Comparison of ENCODE assay signal across 20 cellular contexts in genomic region chr4:80081566-80081965, GRCh38.
"Had no signal": no experiment of that assay in that cellular context is flagged by ENCODE, and none has a peak within 500 bp of the region (broad histone marks: within the 10 kb centered on the region; RNA-seq: fewer than 3 reads in every experiment).

No MANE protein-coding gene starts in this region.

- H3K4me1 Mint-ChIP-seq: nephron, WTC11 had no signal

- ATAC-seq: effector memory CD8-positive, alpha-beta T cell; WTC11 had no signal

- DNase-seq: activated gamma-delta T cell; activated naive CD4-positive, alpha-beta T cell treated with anti-CD3 and anti-CD28 coated beads, Interleukin-2, amount 50 U/mL, for 16 hours; brain microvascular endothelial cell; dorsolateral prefrontal cortex; effector memory CD8-positive, alpha-beta T cell; left ventricle myocardium inferior; midbrain; ovary; stimulated activated CD4-positive, alpha-beta T cell treated with anti-CD3 and anti-CD28 coated beads, Interleukin-4, amount 100 ng/mL, for 1 hour; stomach; T-helper 1 cell had no signal

- H3K36me3 Mint-ChIP-seq: WTC11 had no signal

- H3K36me3 ChIP-seq: ascending aorta, brain microvascular endothelial cell, left ventricle myocardium inferior, neutrophil, ovary, prostate gland, stomach, suprapubic skin, tibial nerve had no signal

- H3K9me3 ChIP-seq: ascending aorta, left ventricle myocardium inferior, neutrophil, ovary, prostate gland, stomach, suprapubic skin, tibial nerve had no signal

- H3K27ac ChIP-seq: ascending aorta, brain microvascular endothelial cell, dorsolateral prefrontal cortex, left ventricle myocardium inferior, ovary, prostate gland, stomach, suprapubic skin, tibial nerve had no signal

- H3K9me3 Mint-ChIP-seq: central memory CD8-positive, alpha-beta T cell; effector memory CD8-positive, alpha-beta T cell had no signal

- H3K27me3 ChIP-seq: ascending aorta, brain microvascular endothelial cell, neutrophil, ovary, stomach, suprapubic skin, tibial nerve had no signal

- H3K4me3 Mint-ChIP-seq: activated T-helper 1 cell treated with anti-CD3 and anti-CD28 coated beads, Interleukin-12 subunit alpha, Interleukin-12 subunit beta, Interleukin-2, Interleukin-4 antibody, amounts not matched to agents 30 ng/mL and 10 ng/mL and 1 ng/mL, durations not matched to agents 14 hours and 24 hours and 36 hours; central memory CD8-positive, alpha-beta T cell; effector memory CD8-positive, alpha-beta T cell; nephron; WTC11 had no signal

- H3K27ac Mint-ChIP-seq: activated T-helper 1 cell treated with anti-CD3 and anti-CD28 coated beads, Interleukin-12 subunit alpha, Interleukin-12 subunit beta, Interleukin-2, Interleukin-4 antibody, amounts not matched to agents 30 ng/mL and 10 ng/mL and 1 ng/mL, durations not matched to agents 14 hours and 24 hours and 36 hours; effector memory CD8-positive, alpha-beta T cell; nephron; WTC11 had no signal

- H3K4me1 ChIP-seq: ascending aorta, left ventricle myocardium inferior, prostate gland, suprapubic skin had no signal

- H3K4me3 ChIP-seq: ascending aorta, dorsolateral prefrontal cortex, left ventricle myocardium inferior, ovary, prostate gland, stomach, suprapubic skin, tibial nerve had no signal
